In the genomic region with DNA sequence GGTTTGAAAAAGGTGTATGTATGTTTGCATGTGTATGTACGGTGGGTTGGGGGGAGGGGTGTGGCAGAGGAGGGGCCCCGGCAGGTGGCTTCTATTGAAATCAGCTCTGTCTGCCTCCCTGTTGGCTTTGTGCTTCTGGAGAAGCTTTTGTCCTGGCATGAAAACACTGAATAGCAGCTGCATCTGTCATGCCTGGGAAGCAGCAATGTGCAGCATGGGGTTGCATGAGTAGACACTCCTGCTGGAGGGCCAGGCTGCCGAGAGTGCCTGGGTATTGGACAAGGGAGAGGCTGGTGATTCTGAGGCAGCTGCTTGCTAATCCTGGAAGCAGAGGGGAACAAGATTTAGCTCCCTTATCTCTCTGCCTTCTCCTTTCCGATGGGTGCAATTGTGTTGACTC, we compare ENCODE assay signal across 10 cellular contexts. TPM values are rescaled to one million over a fixed set of nuclear protein-coding genes. Genes with fewer than 3 reads are reported as not detected.
DNase-seq lines count a peak whose midpoint lies in the region; ATAC-seq, FAIRE-seq and TF ChIP-seq lines count a peak whose summit lies in the region.
"Had no signal": no experiment of that assay in that cellular context is flagged by ENCODE, and none has a peak within 500 bp of the region (broad histone marks: within the 10 kb centered on the region; RNA-seq: fewer than 3 reads in every experiment).

No MANE protein-coding gene starts in this region.

- RAD21 ChIA-PET in GM12878 (lab: Charles Lee; ENCODE audit: unreplicated experiment), result interaction anchor here (1.2 to 4.8 kb wide), 5 partner anchors 9 to 42 kb away, joined by 3 to 28 read pairs (median 7); no protein-coding TSS in a partner anchor

- H3K9ac ChIP-seq in BLaER1 treated with 17β-estradiol and CSF1 and Interleukin-3, amounts not matched to agents 10 nM and 100 nM, result peak overlapping the region in 7 of 11 experiments; percentile 19 to 81 (median 75); a peak in 10 of 22 replicates
- H3K9ac ChIP-seq in GM12878 (ENCODE audit: control insufficient read depth, insufficient read depth, low read length), result no peak overlapping the region

- FAIRE-seq in GM12878 (lab: Jason Lieb, UNC), result no peak
- FAIRE-seq: TTC549 had no signal

- H3K27ac ChIP-seq in BLaER1 treated with 17β-estradiol and CSF1 and Interleukin-3, amounts not matched to agents 10 nM and 100 nM, result peak overlapping the region in 8 of 11 experiments; percentile 75 to 92 (median 86); a peak in 15 of 22 replicates
- H3K27ac ChIP-seq in GM12878 (ENCODE audit: control insufficient read depth, insufficient read depth), result no peak overlapping the region

- no peak for TF ChIP-seq POLR2A in GM12878 (IDR thresholded peaks at IDR 0.05; ENCODE audit: low read depth, low read length)

- H3K9me3 Mint-ChIP-seq in T-helper 2 cell treated with Interferon-gamma antibody and Interleukin-4, amounts not matched to agents 5 μg/mL and 100 μg/mL, for 36 hours, result no peaks in the 10 kb centered on the region
- H3K9me3 Mint-ChIP-seq: memory B cell had no signal

- peak overlapping the region; percentile 82 to 98 (median 97) for H3K4me2 ChIP-seq in BLaER1 treated with 17β-estradiol and CSF1 and Interleukin-3, amounts not matched to agents 10 nM and 100 nM
- peak overlapping the region; percentile 7; the same call in 1 of the 2 replicates for H3K4me2 ChIP-seq in GM12878 (ENCODE audit: control insufficient read depth, insufficient read depth)

- SMC1A ChIA-PET in GM12878 (lab: Charles Lee; ENCODE audit: uncharacterized antibody, unreplicated experiment), result interaction anchor here (1.2 to 17.9 kb wide), 10 partner anchors 11 to 213 kb away, joined by 3 to 222 read pairs (median 6); no protein-coding TSS in a partner anchor

- TF ChIP-seq RAD21 in GM12878 (IDR thresholded peaks at IDR 0.05; ENCODE audit: insufficient read depth, low read depth, low read length), result no peak

- no peak overlapping the region for H3K27ac Mint-ChIP-seq in T-helper 2 cell treated with Interferon-gamma antibody and Interleukin-4, amounts not matched to agents 5 μg/mL and 100 μg/mL, for 36 hours
- H3K27ac Mint-ChIP-seq: memory B cell had no signal

- H3K4me3 Mint-ChIP-seq in T-helper 2 cell treated with Interferon-gamma antibody and Interleukin-4, amounts not matched to agents 5 μg/mL and 100 μg/mL, for 36 hours, result no peak overlapping the region

- no peaks in the 10 kb centered on the region for H3K27me3 ChIP-seq in BLaER1 treated with 17β-estradiol and CSF1 and Interleukin-3, amounts not matched to agents 10 nM and 100 nM
- H3K27me3 ChIP-seq in GM12878 (replicated peaks in 1 of 2; ENCODE audit: control insufficient read depth in 2 of 2, insufficient read depth in 2 of 2, low read length in 1 of 2), result no peaks in the 10 kb centered on the region

- CTCF ChIA-PET in GM12878 (lab: Yijun Ruan, JAX), result interaction anchor here (0.7 to 6.0 kb wide), 13 partner anchors 8 to 160 kb away, joined by 3 to 41 read pairs (median 5); no protein-coding TSS in a partner anchor

- 57% methylated on average over 4 of the region's 4 CpGs for WGBS in GM12878 (ENCODE audit: insufficient coverage, insufficient replicate concordance, low lambda C conversion rate, missing lambda C conversion rate)

- H3K36me3 ChIP-seq in BLaER1 treated with 17β-estradiol and CSF1 and Interleukin-3, amounts not matched to agents 10 nM and 100 nM, result peaks cover 0 to 28% (median 12%) of the 10 kb centered on the region in 11 experiments; a peak in 10 of 22 replicates
- H3K36me3 ChIP-seq in GM12878 (ENCODE audit: control insufficient read depth in 2 of 2, insufficient read depth in 2 of 2, low read length in 1 of 2), result peaks cover 0 to 8% of the 10 kb centered on the region in 2 experiments

- TF ChIP-seq CTCF in GM12878 (IDR thresholded peaks at IDR 0.05 in 2 of 3, conservative IDR thresholded peaks at IDR 0.05 in 1 of 3; ENCODE audit: control insufficient read depth in 2 of 3, extremely low read depth in 1 of 3, insufficient read depth in 1 of 3, low read depth in 3 of 3, low read length in 3 of 3), result no peak

- H4K20me1 ChIP-seq in BLaER1 treated with 17β-estradiol and CSF1 and Interleukin-3, amounts not matched to agents 10 nM and 100 nM, result peaks cover 52 to 100% (median 91%) of the 10 kb centered on the region in 11 experiments; a peak in 20 of 22 replicates
- peaks cover 40% of the 10 kb centered on the region for H4K20me1 ChIP-seq in GM12878 (ENCODE audit: control insufficient read depth, insufficient read depth)

- peak; percentile 95 for DNase-seq in NCI-H1694 (lab: John Stamatoyannopoulos, UW)
- DNase-seq in GM12878 (ENCODE audit: low read depth, low spot score), result no peak
- DNase-seq in mesenteric fat pad (ENCODE audit: low spot score), result peak; percentile 80
- DNase-seq in GM19238 (ENCODE audit: insufficient read length, low spot score), result no peak
- no peak for DNase-seq in T-helper 2 cell treated with Interferon-gamma antibody and Interleukin-4, amounts not matched to agents 5 μg/mL and 100 μg/mL, for 36 hours (ENCODE audit: low spot score)

- BruUV-seq in GM12878 (replicated peaks; lab: Mats Ljungman, UMichigan), result no TSS peak

- TF ChIP-seq EP300 in GM12878 (IDR thresholded peaks at IDR 0.05; ENCODE audit: borderline replicate concordance in 1 of 2, control insufficient read depth in 1 of 2, low read depth in 2 of 2, low read length in 2 of 2), result no peak

- H3K79me2 ChIP-seq in GM12878 (ENCODE audit: control insufficient read depth, insufficient read depth, low read length), result peaks cover 79% of the 10 kb centered on the region

- H3K4me1 ChIP-seq in BLaER1 treated with 17β-estradiol and CSF1 and Interleukin-3, amounts not matched to agents 10 nM and 100 nM, result peaks cover 96 to 100% (median 100%) of the 10 kb centered on the region in 10 experiments
- peaks cover 59% of the 10 kb centered on the region for H3K4me1 ChIP-seq in GM12878 (ENCODE audit: control insufficient read depth, insufficient read depth, low read length)

- no peaks in the 10 kb centered on the region for H3K9me3 ChIP-seq in BLaER1 treated with 17β-estradiol and CSF1 and Interleukin-3, amounts not matched to agents 10 nM and 100 nM (replicated peaks in 1 of 11)
- no peaks in the 10 kb centered on the region for H3K9me3 ChIP-seq in GM12878 (replicated peaks; ENCODE audit: control insufficient read depth, insufficient read depth, low read length)

- POLR2A ChIA-PET in GM12878 (lab: Charles Lee), result interaction anchor here (0.6 to 21.4 kb wide), 7 partner anchors 9 to 95 kb away, joined by 3 to 334 read pairs (median 5); a partner anchor contains a TSS

- intact Hi-C loops in GM12878 (cut with micrococcal nuclease; ENCODE audit: unreplicated experiment), result no loop called here

- H2AFZ ChIP-seq in GM12878 (ENCODE audit: control insufficient read depth, low read depth, low read length), result no peak overlapping the region

- H3K36me3 Mint-ChIP-seq in T-helper 2 cell treated with Interferon-gamma antibody and Interleukin-4, amounts not matched to agents 5 μg/mL and 100 μg/mL, for 36 hours (ENCODE audit: low read depth), result peaks cover 3% of the 10 kb centered on the region

- in situ Hi-C loops in GM12878 (cut with MboI), result no loop called here

- H3K27me3 Mint-ChIP-seq in T-helper 2 cell treated with Interferon-gamma antibody and Interleukin-4, amounts not matched to agents 5 μg/mL and 100 μg/mL, for 36 hours (ENCODE audit: low read depth), result no peaks in the 10 kb centered on the region
- H3K27me3 Mint-ChIP-seq: memory B cell had no signal

- H3K4me3 ChIP-seq in BLaER1 treated with 17β-estradiol and CSF1 and Interleukin-3, amounts not matched to agents 10 nM and 100 nM, result no peak overlapping the region
- H3K4me3 ChIP-seq in GM12878, result no peak overlapping the region

- peaks cover 73% of the 10 kb centered on the region for H3K4me1 Mint-ChIP-seq in T-helper 2 cell treated with Interferon-gamma antibody and Interleukin-4, amounts not matched to agents 5 μg/mL and 100 μg/mL, for 36 hours (ENCODE audit: low read depth)

- ATAC-seq in GM12878 (no peak), GM19395 (IDR thresholded peaks at IDR 0.05; ENCODE audit: unreplicated experiment) (no peak), HG03045 (IDR thresholded peaks at IDR 0.05; ENCODE audit: unreplicated experiment) (no peak)

TF ChIP-seq in GM12878, 131 proteins besides CTCF, POLR2A, EP300 and RAD21 (continues in another document):
- TF ChIP-seq ZBED1 (IDR thresholded peaks at IDR 0.05; ENCODE audit: borderline replicate concordance) (no peak), STAT3 (IDR thresholded peaks at IDR 0.05; ENCODE audit: low read depth, low read length) (no peak), TARDBP (IDR thresholded peaks at IDR 0.05; ENCODE audit: borderline replicate concordance) (no peak), NFXL1 (IDR thresholded peaks at IDR 0.05; ENCODE audit: borderline replicate concordance) (no peak), PML (IDR thresholded peaks at IDR 0.05; ENCODE audit: low read length) (no peak), WRNIP1 (IDR thresholded peaks at IDR 0.05; ENCODE audit: borderline replicate concordance, low read depth, low read length) (no peak)

RNA-seq across cellular contexts. Expression of a gene that starts 20.5 kb away (rescaled TPM):
- total RNA-seq in GM12878 (2013; cell fraction: nucleolus; rRNA removed), result 38.9 and 42.0 TPM in 2 replicates
- total RNA-seq in GM12878 (2014; rRNA removed), result 59.9 and 62.6 TPM in 2 replicates
- 36.1 and 38.8 TPM in 2 replicates for total RNA-seq in GM12878 (2014; rRNA removed; fragmentation: Illumina TruSeq; extraction: Trizol)
- total RNA-seq in GM12878 (2021), result 92.2 and 93.0 TPM in 2 replicates
- polyA plus RNA-seq in GM12878 (2011; ENCODE audit: low read depth), result 44.2 TPM
- 51.0 and 71.7 TPM in 2 replicates for polyA plus RNA-seq in GM12878 (2011; rRNA removed)
- polyA plus RNA-seq in GM12878 (2011; cell fraction: cytosol; rRNA removed), result 83.8 and 84.4 TPM in 2 replicates
- polyA plus RNA-seq in GM12878 (2011; cell fraction: nucleus; rRNA removed), result 110 and 118 TPM in 2 replicates
- 44.4 and 63.5 TPM in 2 replicates for polyA plus RNA-seq in GM12878 (2012)
- polyA plus RNA-seq in GM12878 (2014; fragmentation: Illumina TruSeq; extraction: Trizol), result 66.8 and 70.6 TPM in 2 replicates
- 1 to 10 TPM in 1 of 2 experiments, under 1 TPM in 1; 0.72 to 4.9 TPM for polyA plus RNA-seq in GM12878 (2014; fragmentation: Nextera tagmentation; extraction: Ambion mirVana)
- 65.5 and 65.7 TPM in 2 replicates for polyA plus RNA-seq in GM12878 (2014; rRNA removed)
- 1 to 10 TPM; 4.2 to 6.2 TPM for polyA plus RNA-seq in GM12878 (2016; fragmentation: Nextera tagmentation; extraction: Ambion mirVana)
- 67.7 and 81.3 TPM in 2 replicates for polyA minus RNA-seq in GM12878 (2011; rRNA and poly(A)+ RNA removed)
- polyA minus RNA-seq in GM12878 (2011; cell fraction: cytosol; rRNA and poly(A)+ RNA removed), result 25.1 and 29.4 TPM in 2 replicates
- polyA minus RNA-seq in GM12878 (2011; cell fraction: nucleus; rRNA and poly(A)+ RNA removed), result 23.2 and 39.0 TPM in 2 replicates
- total RNA-seq in mesenteric fat pad, result 103 TPM

Comparison
In these comparisons a context has a peak if more than half of its experiments do, and no peak if none do; other contexts are left out.
1. DNase-seq: peak in NCI-H1694 (single experiment) and mesenteric fat pad (single experiment); none in GM12878 (single experiment), GM19238 (single experiment) and T-helper 2 cell treated with Interferon-gamma antibody and Interleukin-4, amounts not matched to agents 5 μg/mL and 100 μg/mL, for 36 hours (single experiment).